ENCODE assay signal across 8 cellular contexts in the genomic region with DNA sequence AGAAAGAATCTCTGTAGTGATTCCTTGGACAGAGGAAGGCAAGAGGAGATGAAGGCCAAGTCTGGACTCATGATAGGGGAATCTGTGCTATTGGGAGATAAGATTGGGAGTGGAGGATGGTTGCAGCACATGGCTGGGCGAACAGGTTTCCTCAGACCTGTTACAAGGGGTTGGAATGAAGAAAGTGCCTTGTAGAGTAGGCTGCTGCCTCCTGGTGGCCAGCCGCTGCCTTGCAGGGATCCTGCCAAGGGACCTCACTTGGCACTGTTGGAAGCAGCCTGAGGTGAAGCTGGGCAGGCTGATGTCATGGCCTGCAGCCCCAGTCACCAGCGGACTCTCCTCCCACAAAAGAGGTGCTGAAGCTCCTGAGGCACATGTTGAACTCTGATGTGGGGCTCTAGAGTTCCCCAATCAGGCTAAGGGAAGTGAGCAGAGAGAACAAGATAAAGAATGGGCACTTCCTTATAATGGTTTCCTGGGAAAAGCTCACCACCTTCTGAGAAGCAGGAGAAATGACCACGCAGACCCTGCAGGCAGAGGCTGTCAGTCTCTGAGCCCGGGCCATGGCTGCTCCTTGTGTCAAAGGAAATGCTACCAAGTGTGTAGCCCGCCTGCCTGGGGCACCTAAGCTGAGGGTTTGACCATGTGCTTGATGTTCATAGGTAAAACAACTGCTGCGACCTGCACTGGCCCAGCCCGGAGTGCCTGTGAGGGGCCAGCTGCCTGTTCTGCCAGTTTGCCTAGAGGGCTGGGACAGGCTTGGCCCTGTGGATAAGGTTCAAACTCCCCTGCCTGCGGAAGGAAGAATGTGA.
DNase-seq lines count a peak whose midpoint lies in the region; ATAC-seq lines count a peak whose summit lies in the region.

No MANE protein-coding gene starts in this region.

- no peaks in the 10 kb centered on the region for H3K27me3 Mint-ChIP-seq in effector memory CD8-positive, alpha-beta T cell
- H3K27me3 Mint-ChIP-seq in memory B cell = no peaks in the 10 kb centered on the region

- H3K4me1 Mint-ChIP-seq in effector memory CD8-positive, alpha-beta T cell (ENCODE audit: low read depth in 2 of 2) = peaks cover 46 to 48% of the 10 kb centered on the region in 2 donors
- peaks cover 39% of the 10 kb centered on the region for H3K4me1 Mint-ChIP-seq in memory B cell

- H3K9me3 Mint-ChIP-seq in effector memory CD8-positive, alpha-beta T cell = no peaks in the 10 kb centered on the region
- no peaks in the 10 kb centered on the region for H3K9me3 Mint-ChIP-seq in memory B cell

- ATAC-seq in HG02798 (IDR thresholded peaks at IDR 0.05; ENCODE audit: poor library complexity, unreplicated experiment) (peak; percentile 23), memory B cell (ENCODE audit: low read depth) (no peak), GM18873 (IDR thresholded peaks at IDR 0.05; ENCODE audit: low FRiP score, unreplicated experiment) (no peak)
- peak; percentile 6 for ATAC-seq in effector memory CD8-positive, alpha-beta T cell (replicated peaks)

- H3K27ac Mint-ChIP-seq in effector memory CD8-positive, alpha-beta T cell = peak overlapping the region; percentile 90 to 97
- H3K27ac Mint-ChIP-seq in memory B cell = peak overlapping the region; percentile 93

- H3K36me3 Mint-ChIP-seq in effector memory CD8-positive, alpha-beta T cell (ENCODE audit: insufficient read depth) = peaks cover 34% of the 10 kb centered on the region
- H3K36me3 Mint-ChIP-seq in memory B cell = no peaks in the 10 kb centered on the region

- H3K4me3 Mint-ChIP-seq in effector memory CD8-positive, alpha-beta T cell = peak overlapping the region; percentile 61 to 93
- peak overlapping the region; percentile 52 for H3K4me3 Mint-ChIP-seq in memory B cell

- DNase-seq in COLO668 (lab: John Stamatoyannopoulos, UW; ENCODE audit: unreplicated experiment) (peak; percentile 75), NCI-H82 treated with DMSO at 0.1 percent for 48 hours (lab: John Stamatoyannopoulos, UW; ENCODE audit: unreplicated experiment) (peak; percentile 44), memory B cell (ENCODE audit: low spot score in 2 of 2) (peak; percentile 73 to 75)
- peak; percentile 37 to 70 for DNase-seq in activated CD8-positive, alpha-beta memory T cell treated with anti-CD3 and anti-CD28 coated beads for 1 hour (ENCODE audit: extremely low read depth in 1 of 2, low read depth in 1 of 2)
- peak; percentile 76 to 78 (median 76) for DNase-seq in effector memory CD8-positive, alpha-beta T cell
- peak; percentile 56 for DNase-seq in stimulated activated CD8-positive, alpha-beta memory T cell treated with anti-CD3 and anti-CD28 coated beads, Interleukin-12 subunit alpha, Interleukin-12 subunit beta, amount 100 ng/mL, for 4 hours (ENCODE audit: low read depth)

Comparison
In these comparisons a context has a peak if more than half of its experiments do, and no peak if none do; other contexts are left out.
1. ATAC-seq: peak in HG02798 (single experiment) and effector memory CD8-positive, alpha-beta T cell (single experiment); none in memory B cell (single experiment) and GM18873 (single experiment).
2. Peak in every context shown above with its lines, with median percentiles within 50 percentile points of each other: DNase-seq.